In the genomic region with DNA sequence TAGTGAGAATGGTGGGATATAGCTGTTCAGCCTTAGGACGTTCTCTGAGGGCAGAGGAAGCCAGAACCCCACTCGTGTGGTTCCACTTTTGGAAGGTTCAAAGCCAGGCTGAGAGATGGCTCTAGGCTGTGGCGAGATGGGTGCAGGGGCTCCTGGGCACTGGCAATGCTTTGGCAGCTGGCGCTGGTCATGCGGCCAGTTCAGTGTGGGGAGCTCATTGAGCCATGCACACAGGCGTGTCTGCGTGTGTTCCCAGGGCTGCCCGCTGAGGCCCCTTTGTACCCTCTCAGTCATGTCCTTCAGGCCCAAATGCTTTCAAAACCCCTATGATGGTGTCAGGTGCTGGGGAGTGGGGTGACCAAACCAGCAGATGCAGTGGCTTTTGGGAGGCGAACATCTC, we compare ENCODE assay signal across 1 cellular context.
TF ChIP-seq lines count a peak whose summit lies in the region.

No MANE protein-coding gene starts in this region.

TF ChIP-seq in K562, 482 proteins besides CTCF, POLR2A, EP300 and RAD21:
- TF ChIP-seq HNRNPUL1 (IDR thresholded peaks at IDR 0.05; ENCODE audit: low read length) = no peak
- TF ChIP-seq L3MBTL2 (IDR thresholded peaks at IDR 0.05) = no peak
- no peak for TF ChIP-seq ATF4 (CRISPR knock-in tag; IDR thresholded peaks at IDR 0.05)
- no peak for TF ChIP-seq PCBP1 (IDR thresholded peaks at IDR 0.05; ENCODE audit: low read depth, low read length, poor library complexity, severe bottlenecking)
